Comparison of ENCODE assay signal across 21 cellular contexts in genomic region chr18:22455425-22456150, GRCh38. TPM values are rescaled to one million over a fixed set of nuclear protein-coding genes. Genes with fewer than 3 reads are reported as not detected.
DNase-seq lines count a peak whose midpoint lies in the region; ATAC-seq, FAIRE-seq and TF ChIP-seq lines count a peak whose summit lies in the region.
"Had no signal": no experiment of that assay in that cellular context is flagged by ENCODE, and none has a peak within 500 bp of the region (broad histone marks: within the 10 kb centered on the region; RNA-seq: fewer than 3 reads in every experiment).

No MANE protein-coding gene starts in this region.

- H3K4me2 ChIP-seq in GM23338 = no peak overlapping the region
- H3K4me2 ChIP-seq: BLaER1 had no signal

- peaks cover 21% of the 10 kb centered on the region for H3K4me1 Mint-ChIP-seq in GM23338
- H3K4me1 Mint-ChIP-seq in nephron = peaks cover 36% of the 10 kb centered on the region
- H3K4me1 Mint-ChIP-seq in CD8-positive, alpha-beta memory T cell = peaks cover 6 to 9% (median 8%) of the 10 kb centered on the region in 3 donors
- H3K4me1 Mint-ChIP-seq: IgD-negative memory B cell had no signal

- TF ChIP-seq CTCF in GM23338 (conservative IDR thresholded peaks at IDR 0.05; ENCODE audit: low read depth in 2 of 2) = no peak
- TF ChIP-seq CTCF in right atrium auricular region (IDR thresholded peaks at IDR 0.05) = no peak
- TF ChIP-seq CTCF in nephron (IDR thresholded peaks at IDR 0.05; ENCODE audit: unreplicated experiment in 3 of 3) = no peak
- no peak for TF ChIP-seq CTCF in GM10266 (IDR thresholded peaks at IDR 0.05; ENCODE audit: control insufficient read depth, insufficient read depth, low read depth, missing control alignments)

- H3K9me3 Mint-ChIP-seq in GM23338 (peaks cover 6% of the 10 kb centered on the region; the same call in 2 of the 3 replicates), nephron (peaks cover 13% of the 10 kb centered on the region)
- peaks cover 0 to 5% (median 0%) of the 10 kb centered on the region in 5 donors for H3K9me3 Mint-ChIP-seq in CD8-positive, alpha-beta memory T cell

- no peak overlapping the region for H3K4me3 Mint-ChIP-seq in GM23338
- H3K4me3 Mint-ChIP-seq in nephron = no peak overlapping the region
- no peak overlapping the region for H3K4me3 Mint-ChIP-seq in CD8-positive, alpha-beta memory T cell
- H3K4me3 Mint-ChIP-seq: CD8-positive, alpha-beta T cell; H9; IgD-negative memory B cell had no signal

- no peaks in the 10 kb centered on the region for H3F3A ChIP-seq in GM23338 (replicated peaks; ENCODE audit: low read depth)

- H3K36me3 Mint-ChIP-seq in GM23338 (ENCODE audit: low read depth) (no peaks in the 10 kb centered on the region), nephron (ENCODE audit: low read depth) (no peaks in the 10 kb centered on the region)
- H3K36me3 Mint-ChIP-seq in CD8-positive, alpha-beta memory T cell = peaks cover 0 to 5% (median 0%) of the 10 kb centered on the region in 3 donors
- H3K36me3 Mint-ChIP-seq: CD8-positive, alpha-beta T cell; IgD-negative memory B cell had no signal

- H3K9ac ChIP-seq in adipocyte (ENCODE audit: low read length) = no peak overlapping the region
- H3K9ac ChIP-seq: BLaER1 had no signal

- ATAC-seq in GM23338 = peak; percentile 61
- ATAC-seq: CD8-positive, alpha-beta T cell; Panc1 had no signal

- H3K27ac Mint-ChIP-seq in GM23338 (no peak overlapping the region; the same call in 1 of the 2 replicates), nephron (peak overlapping the region in 2 of 3 experiments; percentile 23 to 73)
- H3K27ac Mint-ChIP-seq in CD8-positive, alpha-beta memory T cell = no peak overlapping the region
- H3K27ac Mint-ChIP-seq: CD8-positive, alpha-beta T cell; IgD-negative memory B cell had no signal

- H3K27me3 Mint-ChIP-seq in GM23338 (ENCODE audit: insufficient read depth, low read depth, poor library complexity) = peaks cover 4% of the 10 kb centered on the region
- peaks cover 3% of the 10 kb centered on the region for H3K27me3 Mint-ChIP-seq in nephron (ENCODE audit: low read depth)
- peaks cover 6 to 29% of the 10 kb centered on the region in 2 donors for H3K27me3 Mint-ChIP-seq in CD8-positive, alpha-beta memory T cell

- H3K27ac ChIP-seq in GM23338 (ENCODE audit: low read depth) (no peak overlapping the region), right atrium auricular region (peak overlapping the region; percentile 41 to 44)
- no peak overlapping the region for H3K27ac ChIP-seq in CD8-positive, alpha-beta memory T cell (ENCODE audit: low read depth, low read length)
- H3K27ac ChIP-seq: BLaER1 had no signal

- CTCF ChIA-PET in CD8-positive, alpha-beta memory T cell (lab: Charles Lee) = no interaction called here

- H3K27me3 ChIP-seq in GM23338 (ENCODE audit: insufficient read depth) (no peaks in the 10 kb centered on the region), adipocyte (replicated peaks; ENCODE audit: control insufficient read depth, insufficient read depth, low read length) (no peaks in the 10 kb centered on the region), right atrium auricular region (no peaks in the 10 kb centered on the region)
- H3K27me3 ChIP-seq in CD8-positive, alpha-beta memory T cell (ENCODE audit: insufficient read depth, low read length, poor library complexity, severe bottlenecking) = peaks cover 5% of the 10 kb centered on the region
- H3K27me3 ChIP-seq: BLaER1 had no signal

- POLR2A ChIA-PET in CD8-positive, alpha-beta memory T cell (lab: Charles Lee) = no interaction called here

- H2AFZ ChIP-seq in GM23338 = no peak overlapping the region

- H3K4me3 ChIP-seq in GM23338 = no peak overlapping the region
- H3K4me3 ChIP-seq in adipocyte (ENCODE audit: low read length) = peak overlapping the region; percentile 5
- no peak overlapping the region for H3K4me3 ChIP-seq in right atrium auricular region
- no peak overlapping the region for H3K4me3 ChIP-seq in CD8-positive, alpha-beta memory T cell (ENCODE audit: low read length)
- H3K4me3 ChIP-seq: BLaER1 had no signal

- H3K79me2 ChIP-seq in GM23338 (replicated peaks; ENCODE audit: insufficient read depth) = no peaks in the 10 kb centered on the region

- H4K20me1 ChIP-seq in GM23338 (replicated peaks; ENCODE audit: insufficient read depth) = no peaks in the 10 kb centered on the region
- H4K20me1 ChIP-seq: BLaER1 had no signal

- no peaks in the 10 kb centered on the region for H3K9me3 ChIP-seq in adipocyte (ENCODE audit: control insufficient read depth, low read length)
- peaks cover 0 to 2% of the 10 kb centered on the region in 2 donors for H3K9me3 ChIP-seq in right atrium auricular region
- H3K9me3 ChIP-seq in CD8-positive, alpha-beta memory T cell (ENCODE audit: low read length) = no peaks in the 10 kb centered on the region

- H3K9me2 ChIP-seq in GM23338 (ENCODE audit: insufficient read depth) = 0 out of 2 replicates have a peak, but pooled peaks cover 3% of the 10 kb centered on the region

- H3K4me1 ChIP-seq in GM23338 (ENCODE audit: insufficient read depth) (peaks cover 17% of the 10 kb centered on the region), adipocyte (ENCODE audit: control insufficient read depth, insufficient read depth, low read length) (peaks cover 11% of the 10 kb centered on the region), right atrium auricular region (peaks cover 0 to 30% of the 10 kb centered on the region in 2 donors)
- H3K4me1 ChIP-seq in CD8-positive, alpha-beta memory T cell (ENCODE audit: insufficient read depth, low read length) = no peaks in the 10 kb centered on the region
- H3K4me1 ChIP-seq: BLaER1 had no signal

- no peak for FAIRE-seq in urothelium cell line (lab: Jason Lieb, UNC)
- FAIRE-seq: A204.1 had no signal

- DNase-seq in GM23338 (ENCODE audit: low spot score) (peak; percentile 11), adipocyte (ENCODE audit: low read depth) (no peak), right atrium auricular region (ENCODE audit: low spot score) (no peak), urothelium cell line (ENCODE audit: low spot score) (no peak), GM10266 (ENCODE audit: extremely low spot score) (no peak)
- no peak for DNase-seq in stimulated activated CD8-positive, alpha-beta memory T cell treated with anti-CD3 and anti-CD28 coated beads, Interleukin-4, amount 100 ng/mL, for 48 hours
- no peak for DNase-seq in CD8-positive, alpha-beta memory T cell
- DNase-seq: CD8-positive, alpha-beta T cell; DMS79 treated with DMSO at 0.1 percent for 48 hours; H9; NCI-H1417; NCI-H187 treated with DMSO at 0.1 percent for 48 hours; NCI-H2171; SHP77 treated with DMSO at 0.1 percent for 48 hours had no signal

- H3K36me3 ChIP-seq in GM23338 (ENCODE audit: insufficient read depth) (no peaks in the 10 kb centered on the region), adipocyte (ENCODE audit: control insufficient read depth, insufficient read depth, low read length, severe bottlenecking) (no peaks in the 10 kb centered on the region), right atrium auricular region (no peaks in the 10 kb centered on the region)
- H3K36me3 ChIP-seq in CD8-positive, alpha-beta memory T cell (ENCODE audit: insufficient read depth, low read length) = no peaks in the 10 kb centered on the region
- H3K36me3 ChIP-seq: BLaER1 had no signal

TF ChIP-seq in GM23338, 12 proteins besides CTCF, POLR2A, EP300 and RAD21 (continues in another document):
- TF ChIP-seq, protein P1, sequence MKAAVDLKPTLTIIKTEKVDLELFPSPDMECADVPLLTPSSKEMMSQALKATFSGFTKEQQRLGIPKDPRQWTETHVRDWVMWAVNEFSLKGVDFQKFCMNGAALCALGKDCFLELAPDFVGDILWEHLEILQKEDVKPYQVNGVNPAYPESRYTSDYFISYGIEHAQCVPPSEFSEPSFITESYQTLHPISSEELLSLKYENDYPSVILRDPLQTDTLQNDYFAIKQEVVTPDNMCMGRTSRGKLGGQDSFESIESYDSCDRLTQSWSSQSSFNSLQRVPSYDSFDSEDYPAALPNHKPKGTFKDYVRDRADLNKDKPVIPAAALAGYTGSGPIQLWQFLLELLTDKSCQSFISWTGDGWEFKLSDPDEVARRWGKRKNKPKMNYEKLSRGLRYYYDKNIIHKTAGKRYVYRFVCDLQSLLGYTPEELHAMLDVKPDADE (IDR thresholded peaks at IDR 0.05) = no peak

RNA-seq across cellular contexts. Expression of gene CTAGE1, which starts 37.9 kb away (rescaled TPM):
- total RNA-seq in GM23338 (2014; rRNA removed; shearing (Covaris generic)) = 0.03 TPM in 1 of 2 replicates, not detected in the other
- polyA plus RNA-seq in GM23338 (2016; fragmentation: Nextera tagmentation; extraction: Ambion mirVana) = 0.05 and 0.06 TPM in 2 replicates
- total RNA-seq in right atrium auricular region = under 1 TPM in 1 of 2 donors, not detected in 1; 0.08 TPM
- not detected for total RNA-seq in CD8-positive, alpha-beta memory T cell
- not detected for polyA plus RNA-seq in CD8-positive, alpha-beta memory T cell
- total RNA-seq: CD8-positive, alpha-beta T cell; H9; LHCN-M2; NCI-H460 had no signal
- polyA plus RNA-seq: IgD-negative memory B cell had no signal

Comparison
In these comparisons a context has a peak if more than half of its experiments do, and no peak if none do; other contexts are left out.
1. H3K27ac ChIP-seq: peak in right atrium auricular region (2 of 2); none in GM23338 (single experiment) and CD8-positive, alpha-beta memory T cell (single experiment).
2. H3K27ac Mint-ChIP-seq: peak in nephron (2 of 3); none in GM23338 (single experiment) and CD8-positive, alpha-beta memory T cell (0 of 8).